In genomic region chr2:68837861-68838341, GRCh38 we compare ENCODE assay signal across 9 cellular contexts. TPM values are rescaled to one million over a fixed set of nuclear protein-coding genes. Genes with fewer than 3 reads are reported as not detected.
A peak's percentile ranks its signal among the peaks of the same experiment; 100 is the strongest.
DNase-seq lines count a peak whose midpoint lies in the region; ATAC-seq and TF ChIP-seq lines count a peak whose summit lies in the region.
"Had no signal": no experiment of that assay in that cellular context is flagged by ENCODE, and none has a peak within 500 bp of the region (broad histone marks: within the 10 kb centered on the region; RNA-seq: fewer than 3 reads in every experiment).

No MANE protein-coding gene starts in this region.

- H3K27me3 Mint-ChIP-seq in activated CD4-positive, alpha-beta T cell treated with anti-CD3 and anti-CD28 coated beads, Interleukin-2, amount 10 ng/mL, durations not matched to agents 24 days and 14 days: peaks cover 4% of the 10 kb centered on the region
- H3K27me3 Mint-ChIP-seq in endothelial cell (ENCODE audit: unreplicated experiment): no peaks in the 10 kb centered on the region

- peak overlapping the region; percentile 52 for H3K27ac ChIP-seq in KMS-11

- ATAC-seq in GM21723 (IDR thresholded peaks at IDR 0.05; ENCODE audit: unreplicated experiment): peak; percentile 61

- intact Hi-C loops in activated CD4-positive, alpha-beta T cell treated with anti-CD3 and anti-CD28 coated beads, Interleukin-2, amount 10 ng/mL, durations not matched to agents 24 days and 14 days (cut with micrococcal nuclease): loop anchor here (1.0 to 2.0 kb wide), 6 partner anchors 68 to 129 kb away; no protein-coding TSS in a partner anchor

- no peaks in the 10 kb centered on the region for H3K27me3 ChIP-seq in KMS-11 (ENCODE audit: insufficient read depth, low read depth)

- H3K4me1 Mint-ChIP-seq in activated CD4-positive, alpha-beta T cell treated with anti-CD3 and anti-CD28 coated beads, Interleukin-2, amount 10 ng/mL, durations not matched to agents 24 days and 14 days: peaks cover 34% of the 10 kb centered on the region
- H3K4me1 Mint-ChIP-seq in endothelial cell (ENCODE audit: unreplicated experiment): no peaks in the 10 kb centered on the region

- H3K4me3 ChIP-seq in KMS-11 (IDR thresholded peaks at IDR 0.05; ENCODE audit: insufficient read depth, low read depth, low read length): no peak overlapping the region
- no peak overlapping the region for H3K4me3 ChIP-seq in fibroblast of the aortic adventitia (ENCODE audit: low read depth, low read length)

- DNase-seq in activated CD4-positive, alpha-beta T cell treated with anti-CD3 and anti-CD28 coated beads, Interleukin-2, amount 10 ng/mL, durations not matched to agents 24 days and 14 days: no peak
- DNase-seq in activated CD4-positive, alpha-beta T cell treated with anti-CD3 and anti-CD28 coated beads, Interleukin-2, amount 50 U/mL, for 4 hours: no peak
- DNase-seq in fibroblast of the aortic adventitia (ENCODE audit: low read depth) (peak; percentile 30), ecto neural progenitor cell (ENCODE audit: low spot score) (no peak), AG20443 (ENCODE audit: low spot score) (no peak), endothelial cell (ENCODE audit: low spot score) (no peak)
- DNase-seq: NCI-H2081 had no signal

- H4K20me1 ChIP-seq in KMS-11 (ENCODE audit: insufficient read depth): no peaks in the 10 kb centered on the region

- H3K36me3 Mint-ChIP-seq in activated CD4-positive, alpha-beta T cell treated with anti-CD3 and anti-CD28 coated beads, Interleukin-2, amount 10 ng/mL, durations not matched to agents 24 days and 14 days (ENCODE audit: low read depth): no peaks in the 10 kb centered on the region
- no peaks in the 10 kb centered on the region for H3K36me3 Mint-ChIP-seq in endothelial cell (ENCODE audit: low read depth, unreplicated experiment)

- H3K36me3 ChIP-seq in KMS-11 (ENCODE audit: insufficient read depth): no peaks in the 10 kb centered on the region

- no peaks in the 10 kb centered on the region for H3K79me2 ChIP-seq in KMS-11 (ENCODE audit: insufficient read depth, low read depth)

- no peak overlapping the region; the same call in 1 of the 2 replicates for H3K9ac ChIP-seq in KMS-11

- peak overlapping the region; percentile 65 for H3K4me2 ChIP-seq in KMS-11

- H3K4me1 ChIP-seq in KMS-11 (ENCODE audit: low read depth, poor library complexity, severe bottlenecking): peaks cover 47% of the 10 kb centered on the region

- no peak overlapping the region for H3K4me3 Mint-ChIP-seq in activated CD4-positive, alpha-beta T cell treated with anti-CD3 and anti-CD28 coated beads, Interleukin-2, amount 10 ng/mL, durations not matched to agents 24 days and 14 days
- H3K4me3 Mint-ChIP-seq in endothelial cell (ENCODE audit: unreplicated experiment): no peak overlapping the region

- H3K27ac Mint-ChIP-seq in activated CD4-positive, alpha-beta T cell treated with anti-CD3 and anti-CD28 coated beads, Interleukin-2, amount 10 ng/mL, durations not matched to agents 24 days and 14 days: peak overlapping the region; percentile 83
- no peak overlapping the region for H3K27ac Mint-ChIP-seq in endothelial cell (ENCODE audit: unreplicated experiment)

- H2AFZ ChIP-seq in KMS-11 (ENCODE audit: low read depth): 0 out of 2 replicates have a peak overlapping the region, but pooled peaks have one; percentile 76

- no peaks in the 10 kb centered on the region for H3K9me3 Mint-ChIP-seq in activated CD4-positive, alpha-beta T cell treated with anti-CD3 and anti-CD28 coated beads, Interleukin-2, amount 10 ng/mL, durations not matched to agents 24 days and 14 days
- no peaks in the 10 kb centered on the region for H3K9me3 Mint-ChIP-seq in endothelial cell (ENCODE audit: unreplicated experiment)

- TF ChIP-seq CTCF in KMS-11 (conservative IDR thresholded peaks at IDR 0.05; ENCODE audit: low read depth, low read length) (no peak), fibroblast of the aortic adventitia (IDR thresholded peaks at IDR 0.05; ENCODE audit: insufficient read depth, low read length) (no peak), endothelial cell (IDR thresholded peaks at IDR 0.05; ENCODE audit: unreplicated experiment) (no peak)

RNA-seq across cellular contexts. Expression of gene BMP10, which starts 33.3 kb away (rescaled TPM):
- not detected in 2 replicates for total RNA-seq in activated CD4-positive, alpha-beta T cell treated with anti-CD3 and anti-CD28 coated beads, Interleukin-2, amount 10 ng/mL, durations not matched to agents 24 days and 14 days
- total RNA-seq in fibroblast of the aortic adventitia (ENCODE audit: low replicate concordance) (not detected in 2 replicates), endothelial cell (ENCODE audit: unreplicated experiment) (not detected)
